17 cellular contexts compared by ENCODE assay signal in genomic region chr6:11706186-11706585, GRCh38.
DNase-seq lines count a peak whose midpoint lies in the region; ATAC-seq and TF ChIP-seq lines count a peak whose summit lies in the region.
"Had no signal": no experiment of that assay in that cellular context is flagged by ENCODE, and none has a peak within 500 bp of the region (broad histone marks: within the 10 kb centered on the region; RNA-seq: fewer than 3 reads in every experiment).

No MANE protein-coding gene starts in this region.

- CTCF ChIA-PET in IMR-90 (lab: Yijun Ruan, JAX): interaction anchor here (0.7 kb wide), 1 partner anchor 653 kb away, joined by 3 read pairs; no protein-coding TSS in a partner anchor

- H3K79me1 ChIP-seq in IMR-90 (ENCODE audit: low read depth in 1 of 2, low read length in 2 of 2): peaks cover 0 to 4% of the 10 kb centered on the region in 2 experiments; a peak in 1 of 4 replicates

- H3K4me1 ChIP-seq in BLaER1 (peaks cover 5% of the 10 kb centered on the region), IMR-90 (ENCODE audit: control insufficient read depth, insufficient read depth, low read length) (peaks cover 18% of the 10 kb centered on the region)
- H3K4me1 ChIP-seq: BE2C, Caco-2 had no signal

- POLR2A ChIA-PET in IMR-90 (lab: Charles Lee; ENCODE audit: unreplicated experiment): no interaction called here

- TF ChIP-seq RAD21 in IMR-90 (IDR thresholded peaks at IDR 0.05; ENCODE audit: low read length): no peak

- H3K27me3 Mint-ChIP-seq in glutamatergic neuron (ENCODE audit: unreplicated experiment): peaks cover 6% of the 10 kb centered on the region
- H3K27me3 Mint-ChIP-seq in progenitor cell of endocrine pancreas: peaks cover 3% of the 10 kb centered on the region

- H3K23ac ChIP-seq in IMR-90 (ENCODE audit: low read depth, low read length): no peak overlapping the region

- H4K5ac ChIP-seq in IMR-90 (ENCODE audit: low read depth, low read length): no peak overlapping the region

- H3K56ac ChIP-seq in IMR-90 (ENCODE audit: extremely low read depth, insufficient read depth, low read length): no peak overlapping the region

- no peak overlapping the region for H3K18ac ChIP-seq in IMR-90 (ENCODE audit: low read depth, low read length)

- H3K27ac Mint-ChIP-seq in glutamatergic neuron (ENCODE audit: unreplicated experiment) (peak overlapping the region; percentile 46), progenitor cell of endocrine pancreas (peak overlapping the region; percentile 76)
- H3K27ac Mint-ChIP-seq: CD8-positive, alpha-beta T cell; H9 had no signal

- TF ChIP-seq CTCF in IMR-90 (conservative IDR thresholded peaks at IDR 0.05; ENCODE audit: low read depth, low read length) (no peak), glutamatergic neuron (IDR thresholded peaks at IDR 0.05; ENCODE audit: partially characterized antibody, unreplicated experiment) (no peak), progenitor cell of endocrine pancreas (IDR thresholded peaks at IDR 0.05; ENCODE audit: unreplicated experiment) (no peak)

- H3K9ac ChIP-seq in BLaER1 (no peak overlapping the region), IMR-90 (ENCODE audit: low read depth, low read length) (no peak overlapping the region)

- intact Hi-C loops in IMR-90 (cut with micrococcal nuclease): no loop called here

- no peaks in the 10 kb centered on the region for H3K27me3 ChIP-seq in BLaER1
- H3K27me3 ChIP-seq in IMR-90 (ENCODE audit: control insufficient read depth, insufficient read depth, low read length): no peaks in the 10 kb centered on the region
- H3K27me3 ChIP-seq: BE2C had no signal

- H3K4ac ChIP-seq in IMR-90 (ENCODE audit: low read depth, low read length): no peak overlapping the region

- peak overlapping the region; percentile 32 for H3K4me3 Mint-ChIP-seq in glutamatergic neuron (ENCODE audit: unreplicated experiment)
- no peak overlapping the region for H3K4me3 Mint-ChIP-seq in progenitor cell of endocrine pancreas (ENCODE audit: low read depth)
- H3K4me3 Mint-ChIP-seq: CD14-positive monocyte; CD8-positive, alpha-beta T cell; H9 had no signal

- H3K4me2 ChIP-seq in BLaER1 (peak overlapping the region; percentile 34; the same call in 1 of the 2 replicates), IMR-90 (ENCODE audit: low read depth, low read length) (no peak overlapping the region)
- H3K4me2 ChIP-seq: A549 had no signal

- H4K8ac ChIP-seq in IMR-90 (ENCODE audit: low read depth in 2 of 2, low read length in 2 of 2): no peak overlapping the region

- DNase-seq in IMR-90 (no peak), glutamatergic neuron (peak; percentile 71), progenitor cell of endocrine pancreas (ENCODE audit: low spot score, unreplicated experiment) (no peak), substantia nigra (lab: John Stamatoyannopoulos, UW) (no peak), COLO829 (ENCODE audit: low spot score) (no peak), NOMO-1 (lab: John Stamatoyannopoulos, UW; ENCODE audit: unreplicated experiment in 2 of 2) (no peak), medulla oblongata (ENCODE audit: extremely low spot score) (no peak)
- DNase-seq: BE2C; Caco-2; CD8-positive, alpha-beta T cell; DND-41; GDM1; GOT3; H9 had no signal

- H4K20me1 ChIP-seq in BLaER1 (no peaks in the 10 kb centered on the region), IMR-90 (ENCODE audit: insufficient read depth, low read length) (no peaks in the 10 kb centered on the region)

- H3K36me3 ChIP-seq in BLaER1 (no peaks in the 10 kb centered on the region), IMR-90 (ENCODE audit: control insufficient read depth, insufficient read depth, low read length) (no peaks in the 10 kb centered on the region)
- H3K36me3 ChIP-seq: BE2C had no signal

- no peak overlapping the region for H2BK120ac ChIP-seq in IMR-90 (ENCODE audit: low read depth, low read length)

- peaks cover 23% of the 10 kb centered on the region for H3K4me1 Mint-ChIP-seq in glutamatergic neuron (ENCODE audit: low read depth, unreplicated experiment)
- H3K4me1 Mint-ChIP-seq in progenitor cell of endocrine pancreas (ENCODE audit: low read depth): peaks cover 2% of the 10 kb centered on the region

- no peak overlapping the region for H3K4me3 ChIP-seq in BLaER1
- no peak overlapping the region for H3K4me3 ChIP-seq in IMR-90 (ENCODE audit: insufficient read depth, low read depth, low read length)
- H3K4me3 ChIP-seq: A549 had no signal

- H3K9me3 ChIP-seq in BLaER1 (no peaks in the 10 kb centered on the region), IMR-90 (ENCODE audit: control insufficient read depth, insufficient read depth, low read length) (no peaks in the 10 kb centered on the region)
- H3K9me3 ChIP-seq: A549, BE2C, Caco-2 had no signal

- no peak overlapping the region for H2BK20ac ChIP-seq in IMR-90 (ENCODE audit: low read depth, low read length)

- no peak for ATAC-seq in IMR-90 (ENCODE audit: low read depth)
- ATAC-seq: A549; CD8-positive, alpha-beta T cell had no signal

- dilution Hi-C loops in IMR-90 (cut with HindIII; ENCODE audit: low sequenced_read_pairs, unreplicated experiment): no loop called here

- no CpG with 5 or more reads among the region's 4 CpGs for WGBS in IMR-90 (ENCODE audit: extremely low coverage in 2 of 2, insufficient read length in 1 of 2), 2 experiments

- H3K36me3 Mint-ChIP-seq in glutamatergic neuron (ENCODE audit: unreplicated experiment) (peaks cover 5% of the 10 kb centered on the region), progenitor cell of endocrine pancreas (ENCODE audit: insufficient read depth) (no peaks in the 10 kb centered on the region)
- H3K36me3 Mint-ChIP-seq: CD14-positive monocyte; CD8-positive, alpha-beta T cell had no signal

- H3K9me1 ChIP-seq in IMR-90 (ENCODE audit: insufficient read depth, low read length): peaks cover 18% of the 10 kb centered on the region

- H3K9me3 Mint-ChIP-seq in glutamatergic neuron (ENCODE audit: unreplicated experiment) (peaks cover 6% of the 10 kb centered on the region), progenitor cell of endocrine pancreas (ENCODE audit: low read depth) (no peaks in the 10 kb centered on the region)
- H3K9me3 Mint-ChIP-seq: CD8-positive, alpha-beta T cell had no signal

- no TSS peak for BruUV-seq in IMR-90 (replicated peaks; lab: Mats Ljungman, UMichigan)

- no peak overlapping the region for H2AK5ac ChIP-seq in IMR-90 (ENCODE audit: low read depth, low read length)

- no peak for TF ChIP-seq POLR2A in IMR-90 (IDR thresholded peaks at IDR 0.05; ENCODE audit: low read depth, low read length)

- H2AK9ac ChIP-seq in IMR-90 (replicated peaks; ENCODE audit: low read depth, low read length, poor library complexity): no peak overlapping the region

- no peak overlapping the region for H2BK5ac ChIP-seq in IMR-90 (ENCODE audit: low read depth, low read length, poor library complexity, severe bottlenecking)

- H2AFZ ChIP-seq in IMR-90 (replicated peaks; ENCODE audit: low read length, poor library complexity): no peak overlapping the region

- H2BK15ac ChIP-seq in IMR-90 (ENCODE audit: low read depth, low read length): no peak overlapping the region

- in situ Hi-C loops in IMR-90 (cut with MboI; ENCODE audit: low sequenced_read_pairs): loop anchor here (10.0 kb wide), 1 partner anchor 299 kb away; no protein-coding TSS in a partner anchor

- no peak overlapping the region for H3K27ac ChIP-seq in BLaER1
- H3K27ac ChIP-seq in IMR-90 (ENCODE audit: insufficient read depth, low read length): no peak overlapping the region
- H3K27ac ChIP-seq in substantia nigra (ENCODE audit: low read depth, low read length, poor library complexity, severe bottlenecking): no peak overlapping the region
- H3K27ac ChIP-seq: A549 had no signal

- H3K14ac ChIP-seq in IMR-90 (replicated peaks; ENCODE audit: low read depth, low read length): 0 out of 2 replicates have a peak overlapping the region, but pooled peaks have one; percentile 14

- no peak overlapping the region for H4K91ac ChIP-seq in IMR-90 (ENCODE audit: insufficient read depth, low read depth, low read length)

TF ChIP-seq in IMR-90, 13 proteins besides CTCF, POLR2A, EP300 and RAD21:
- TF ChIP-seq RCOR1 (IDR thresholded peaks at IDR 0.05; ENCODE audit: insufficient replicate concordance, low read length) (no peak), MAFK (IDR thresholded peaks at IDR 0.05; ENCODE audit: low read depth, low read length) (no peak), CEBPB (IDR thresholded peaks at IDR 0.05; ENCODE audit: low read depth, low read length) (no peak), CHD1 (IDR thresholded peaks at IDR 0.05; ENCODE audit: low read depth, low read length) (no peak), BHLHE40 (IDR thresholded peaks at IDR 0.05; ENCODE audit: low read depth, low read length) (no peak), SMC3 (IDR thresholded peaks at IDR 0.05; ENCODE audit: low read depth, low read length) (no peak), USF2 (IDR thresholded peaks at IDR 0.05; ENCODE audit: low read depth, low read length) (no peak), RFX5 (IDR thresholded peaks at IDR 0.05; ENCODE audit: low read depth, low read length) (no peak), MAZ (IDR thresholded peaks at IDR 0.05; ENCODE audit: borderline replicate concordance, low read depth, low read length) (no peak), FOS (IDR thresholded peaks at IDR 0.05; ENCODE audit: low read depth, low read length) (no peak), ELK1 (IDR thresholded peaks at IDR 0.05; ENCODE audit: borderline replicate concordance, low read depth, low read length) (no peak), NFE2L2 (IDR thresholded peaks at IDR 0.05; ENCODE audit: low read depth, low read length) (no peak)
